In the genomic region with DNA sequence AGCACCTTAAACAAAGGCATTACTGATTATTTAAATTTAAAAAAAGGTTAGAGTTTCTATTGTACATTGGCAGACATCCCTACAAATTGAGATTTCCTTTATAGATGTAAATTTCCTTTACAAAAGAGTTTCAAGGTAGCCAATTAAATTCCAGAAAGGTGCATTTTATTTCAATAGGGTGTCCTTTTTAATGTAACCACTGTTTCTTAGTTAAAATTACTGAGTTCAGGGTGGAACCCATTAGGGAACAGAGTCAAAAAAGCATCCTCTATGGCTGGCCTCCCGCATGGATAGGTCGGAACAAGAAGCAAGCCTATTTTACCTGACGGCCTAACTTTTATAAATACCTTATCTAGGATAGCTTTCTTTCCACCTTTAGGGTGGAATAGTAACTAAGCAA, we compare ENCODE assay signal across 2 cellular contexts.
TF ChIP-seq lines count a peak whose summit lies in the region.

No MANE protein-coding gene starts in this region.

TF ChIP-seq in GM23338, 12 proteins besides CTCF, POLR2A, EP300 and RAD21 (continues in another document):
- no peak for TF ChIP-seq POLR2AphosphoS5 (IDR thresholded peaks at IDR 0.05; ENCODE audit: low read depth)
- no peak for TF ChIP-seq JUNB (IDR thresholded peaks at IDR 0.05; ENCODE audit: unreplicated experiment)
- TF ChIP-seq NANOG (IDR thresholded peaks at IDR 0.05; ENCODE audit: borderline replicate concordance): no peak
- no peak for TF ChIP-seq ZNF331 (CRISPR knock-in tag; IDR thresholded peaks at IDR 0.05; ENCODE audit: low read depth)
- TF ChIP-seq CREB1 (CRISPR knock-in tag; IDR thresholded peaks at IDR 0.05; ENCODE audit: low read depth): no peak
- TF ChIP-seq, protein P1, sequence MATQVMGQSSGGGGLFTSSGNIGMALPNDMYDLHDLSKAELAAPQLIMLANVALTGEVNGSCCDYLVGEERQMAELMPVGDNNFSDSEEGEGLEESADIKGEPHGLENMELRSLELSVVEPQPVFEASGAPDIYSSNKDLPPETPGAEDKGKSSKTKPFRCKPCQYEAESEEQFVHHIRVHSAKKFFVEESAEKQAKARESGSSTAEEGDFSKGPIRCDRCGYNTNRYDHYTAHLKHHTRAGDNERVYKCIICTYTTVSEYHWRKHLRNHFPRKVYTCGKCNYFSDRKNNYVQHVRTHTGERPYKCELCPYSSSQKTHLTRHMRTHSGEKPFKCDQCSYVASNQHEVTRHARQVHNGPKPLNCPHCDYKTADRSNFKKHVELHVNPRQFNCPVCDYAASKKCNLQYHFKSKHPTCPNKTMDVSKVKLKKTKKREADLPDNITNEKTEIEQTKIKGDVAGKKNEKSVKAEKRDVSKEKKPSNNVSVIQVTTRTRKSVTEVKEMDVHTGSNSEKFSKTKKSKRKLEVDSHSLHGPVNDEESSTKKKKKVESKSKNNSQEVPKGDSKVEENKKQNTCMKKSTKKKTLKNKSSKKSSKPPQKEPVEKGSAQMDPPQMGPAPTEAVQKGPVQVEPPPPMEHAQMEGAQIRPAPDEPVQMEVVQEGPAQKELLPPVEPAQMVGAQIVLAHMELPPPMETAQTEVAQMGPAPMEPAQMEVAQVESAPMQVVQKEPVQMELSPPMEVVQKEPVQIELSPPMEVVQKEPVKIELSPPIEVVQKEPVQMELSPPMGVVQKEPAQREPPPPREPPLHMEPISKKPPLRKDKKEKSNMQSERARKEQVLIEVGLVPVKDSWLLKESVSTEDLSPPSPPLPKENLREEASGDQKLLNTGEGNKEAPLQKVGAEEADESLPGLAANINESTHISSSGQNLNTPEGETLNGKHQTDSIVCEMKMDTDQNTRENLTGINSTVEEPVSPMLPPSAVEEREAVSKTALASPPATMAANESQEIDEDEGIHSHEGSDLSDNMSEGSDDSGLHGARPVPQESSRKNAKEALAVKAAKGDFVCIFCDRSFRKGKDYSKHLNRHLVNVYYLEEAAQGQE (IDR thresholded peaks at IDR 0.05; ENCODE audit: unreplicated experiment): no peak
- TF ChIP-seq EZH2phosphoT487 (IDR thresholded peaks at IDR 0.05; ENCODE audit: unreplicated experiment): no peak
- TF ChIP-seq STAT1 (IDR thresholded peaks at IDR 0.05; ENCODE audit: unreplicated experiment): no peak
- no peak for TF ChIP-seq EZH2 (IDR thresholded peaks at IDR 0.05; ENCODE audit: low read depth, unreplicated experiment)
- no peak for TF ChIP-seq ZNF114 (CRISPR knock-in tag; IDR thresholded peaks at IDR 0.05)
- TF ChIP-seq ZNF462 (CRISPR knock-in tag; IDR thresholded peaks at IDR 0.05): no peak

TF ChIP-seq in H1, 55 proteins besides CTCF, POLR2A, EP300 and RAD21:
- TF ChIP-seq, protein P2, sequence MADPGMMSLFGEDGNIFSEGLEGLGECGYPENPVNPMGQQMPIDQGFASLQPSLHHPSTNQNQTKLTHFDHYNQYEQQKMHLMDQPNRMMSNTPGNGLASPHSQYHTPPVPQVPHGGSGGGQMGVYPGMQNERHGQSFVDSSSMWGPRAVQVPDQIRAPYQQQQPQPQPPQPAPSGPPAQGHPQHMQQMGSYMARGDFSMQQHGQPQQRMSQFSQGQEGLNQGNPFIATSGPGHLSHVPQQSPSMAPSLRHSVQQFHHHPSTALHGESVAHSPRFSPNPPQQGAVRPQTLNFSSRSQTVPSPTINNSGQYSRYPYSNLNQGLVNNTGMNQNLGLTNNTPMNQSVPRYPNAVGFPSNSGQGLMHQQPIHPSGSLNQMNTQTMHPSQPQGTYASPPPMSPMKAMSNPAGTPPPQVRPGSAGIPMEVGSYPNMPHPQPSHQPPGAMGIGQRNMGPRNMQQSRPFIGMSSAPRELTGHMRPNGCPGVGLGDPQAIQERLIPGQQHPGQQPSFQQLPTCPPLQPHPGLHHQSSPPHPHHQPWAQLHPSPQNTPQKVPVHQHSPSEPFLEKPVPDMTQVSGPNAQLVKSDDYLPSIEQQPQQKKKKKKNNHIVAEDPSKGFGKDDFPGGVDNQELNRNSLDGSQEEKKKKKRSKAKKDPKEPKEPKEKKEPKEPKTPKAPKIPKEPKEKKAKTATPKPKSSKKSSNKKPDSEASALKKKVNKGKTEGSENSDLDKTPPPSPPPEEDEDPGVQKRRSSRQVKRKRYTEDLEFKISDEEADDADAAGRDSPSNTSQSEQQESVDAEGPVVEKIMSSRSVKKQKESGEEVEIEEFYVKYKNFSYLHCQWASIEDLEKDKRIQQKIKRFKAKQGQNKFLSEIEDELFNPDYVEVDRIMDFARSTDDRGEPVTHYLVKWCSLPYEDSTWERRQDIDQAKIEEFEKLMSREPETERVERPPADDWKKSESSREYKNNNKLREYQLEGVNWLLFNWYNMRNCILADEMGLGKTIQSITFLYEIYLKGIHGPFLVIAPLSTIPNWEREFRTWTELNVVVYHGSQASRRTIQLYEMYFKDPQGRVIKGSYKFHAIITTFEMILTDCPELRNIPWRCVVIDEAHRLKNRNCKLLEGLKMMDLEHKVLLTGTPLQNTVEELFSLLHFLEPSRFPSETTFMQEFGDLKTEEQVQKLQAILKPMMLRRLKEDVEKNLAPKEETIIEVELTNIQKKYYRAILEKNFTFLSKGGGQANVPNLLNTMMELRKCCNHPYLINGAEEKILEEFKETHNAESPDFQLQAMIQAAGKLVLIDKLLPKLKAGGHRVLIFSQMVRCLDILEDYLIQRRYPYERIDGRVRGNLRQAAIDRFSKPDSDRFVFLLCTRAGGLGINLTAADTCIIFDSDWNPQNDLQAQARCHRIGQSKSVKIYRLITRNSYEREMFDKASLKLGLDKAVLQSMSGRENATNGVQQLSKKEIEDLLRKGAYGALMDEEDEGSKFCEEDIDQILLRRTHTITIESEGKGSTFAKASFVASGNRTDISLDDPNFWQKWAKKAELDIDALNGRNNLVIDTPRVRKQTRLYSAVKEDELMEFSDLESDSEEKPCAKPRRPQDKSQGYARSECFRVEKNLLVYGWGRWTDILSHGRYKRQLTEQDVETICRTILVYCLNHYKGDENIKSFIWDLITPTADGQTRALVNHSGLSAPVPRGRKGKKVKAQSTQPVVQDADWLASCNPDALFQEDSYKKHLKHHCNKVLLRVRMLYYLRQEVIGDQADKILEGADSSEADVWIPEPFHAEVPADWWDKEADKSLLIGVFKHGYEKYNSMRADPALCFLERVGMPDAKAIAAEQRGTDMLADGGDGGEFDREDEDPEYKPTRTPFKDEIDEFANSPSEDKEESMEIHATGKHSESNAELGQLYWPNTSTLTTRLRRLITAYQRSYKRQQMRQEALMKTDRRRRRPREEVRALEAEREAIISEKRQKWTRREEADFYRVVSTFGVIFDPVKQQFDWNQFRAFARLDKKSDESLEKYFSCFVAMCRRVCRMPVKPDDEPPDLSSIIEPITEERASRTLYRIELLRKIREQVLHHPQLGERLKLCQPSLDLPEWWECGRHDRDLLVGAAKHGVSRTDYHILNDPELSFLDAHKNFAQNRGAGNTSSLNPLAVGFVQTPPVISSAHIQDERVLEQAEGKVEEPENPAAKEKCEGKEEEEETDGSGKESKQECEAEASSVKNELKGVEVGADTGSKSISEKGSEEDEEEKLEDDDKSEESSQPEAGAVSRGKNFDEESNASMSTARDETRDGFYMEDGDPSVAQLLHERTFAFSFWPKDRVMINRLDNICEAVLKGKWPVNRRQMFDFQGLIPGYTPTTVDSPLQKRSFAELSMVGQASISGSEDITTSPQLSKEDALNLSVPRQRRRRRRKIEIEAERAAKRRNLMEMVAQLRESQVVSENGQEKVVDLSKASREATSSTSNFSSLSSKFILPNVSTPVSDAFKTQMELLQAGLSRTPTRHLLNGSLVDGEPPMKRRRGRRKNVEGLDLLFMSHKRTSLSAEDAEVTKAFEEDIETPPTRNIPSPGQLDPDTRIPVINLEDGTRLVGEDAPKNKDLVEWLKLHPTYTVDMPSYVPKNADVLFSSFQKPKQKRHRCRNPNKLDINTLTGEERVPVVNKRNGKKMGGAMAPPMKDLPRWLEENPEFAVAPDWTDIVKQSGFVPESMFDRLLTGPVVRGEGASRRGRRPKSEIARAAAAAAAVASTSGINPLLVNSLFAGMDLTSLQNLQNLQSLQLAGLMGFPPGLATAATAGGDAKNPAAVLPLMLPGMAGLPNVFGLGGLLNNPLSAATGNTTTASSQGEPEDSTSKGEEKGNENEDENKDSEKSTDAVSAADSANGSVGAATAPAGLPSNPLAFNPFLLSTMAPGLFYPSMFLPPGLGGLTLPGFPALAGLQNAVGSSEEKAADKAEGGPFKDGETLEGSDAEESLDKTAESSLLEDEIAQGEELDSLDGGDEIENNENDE (IDR thresholded peaks at IDR 0.05; ENCODE audit: insufficient replicate concordance, low read length): no peak
- no peak for TF ChIP-seq JUN (IDR thresholded peaks at IDR 0.05; ENCODE audit: low read depth, low read length)
- TF ChIP-seq BRCA1 (IDR thresholded peaks at IDR 0.05; ENCODE audit: low read depth, low read length): no peak
- no peak for TF ChIP-seq GABPA (IDR thresholded peaks at IDR 0.05; ENCODE audit: borderline replicate concordance, insufficient read depth, low read length)
- no peak for TF ChIP-seq POLR2AphosphoS5 (IDR thresholded peaks at IDR 0.05; ENCODE audit: low read depth, low read length)
- no peak for TF ChIP-seq CBX5 (IDR thresholded peaks at IDR 0.05; ENCODE audit: low read depth, low read length)
- no peak for TF ChIP-seq SAP30 (IDR thresholded peaks at IDR 0.05; ENCODE audit: insufficient read depth, insufficient replicate concordance, low read length)
- no peak for TF ChIP-seq POU5F1 (IDR thresholded peaks at IDR 0.05; ENCODE audit: low read depth, low read length)
TF ChIP-seq in H1: peak in this region for 0.
